In genomic region chr13:87680298-87680697, GRCh38 we compare ENCODE assay signal across 14 cellular contexts. TPM values are rescaled to one million over a fixed set of nuclear protein-coding genes. Genes with fewer than 3 reads are reported as not detected.
DNase-seq lines count a peak whose midpoint lies in the region; ATAC-seq and TF ChIP-seq lines count a peak whose summit lies in the region.
"Had no signal": no experiment of that assay in that cellular context is flagged by ENCODE, and none has a peak within 500 bp of the region (broad histone marks: within the 10 kb centered on the region; RNA-seq: fewer than 3 reads in every experiment).

No MANE protein-coding gene starts in this region.

- H3K4me3 ChIP-seq in A673 (ENCODE audit: low read depth, low read length, poor library complexity, severe bottlenecking) (no peak overlapping the region), epithelial cell of esophagus (ENCODE audit: low read length) (no peak overlapping the region)
- H3K4me3 ChIP-seq: GM12878, testis had no signal

- intact Hi-C loops in A673 (cut with micrococcal nuclease; ENCODE audit: unreplicated experiment), result no loop called here

- no TSS peak for BruUV-seq in A673 (replicated peaks; lab: Mats Ljungman, UMichigan)

- no peak for ATAC-seq in GM21723 (IDR thresholded peaks at IDR 0.05; ENCODE audit: unreplicated experiment)
- ATAC-seq: GM12878, left lobe of liver had no signal

- peaks cover 4% of the 10 kb centered on the region for H3K4me1 ChIP-seq in A673 (ENCODE audit: insufficient read depth, low read length, poor library complexity, severe bottlenecking)
- H3K4me1 ChIP-seq: parathyroid adenoma, testis had no signal

- no peak overlapping the region for H3K27ac ChIP-seq in A673 (ENCODE audit: low read depth, low read length, poor library complexity, severe bottlenecking)
- H3K27ac ChIP-seq: brain microvascular endothelial cell, parathyroid adenoma, testis had no signal

- no peaks in the 10 kb centered on the region for H3K9me3 ChIP-seq in A673 (ENCODE audit: low read depth, low read length, poor library complexity, severe bottlenecking)
- H3K9me3 ChIP-seq: testis had no signal

- POLR2A ChIA-PET in A673 (lab: Charles Lee; ENCODE audit: low non-redundant PET), result no interaction called here
- POLR2A ChIA-PET in HEK293T (lab: Yijun Ruan, JAX), result no interaction called here

- H3K36me3 ChIP-seq in A673 (ENCODE audit: insufficient read depth, low read length, poor library complexity, severe bottlenecking), result no peaks in the 10 kb centered on the region
- H3K36me3 ChIP-seq: brain microvascular endothelial cell had no signal

- DNase-seq in A673 (ENCODE audit: low spot score) (peak; percentile 60), HEK293T (ENCODE audit: extremely low spot score) (no peak), NCI-H526 treated with DMSO at 0.1 percent for 48 hours (lab: John Stamatoyannopoulos, UW) (peak; percentile 89), epithelial cell of esophagus (ENCODE audit: low read depth) (peak; percentile 82), SKM-1 treated with dmso at 0.1 percent for 144 hours (lab: John Stamatoyannopoulos, UW; ENCODE audit: unreplicated experiment) (no peak), germinal center (ENCODE audit: low spot score) (no peak)
- no peak for DNase-seq in stimulated activated CD4-positive, alpha-beta T cell treated with anti-CD3 and anti-CD28 coated beads, Interleukin-4, amount 100 ng/mL, for 4 hours
- DNase-seq: brain microvascular endothelial cell; CD4-positive, CD25-positive, alpha-beta regulatory T cell; testis had no signal

- peak; percentile 56 for TF ChIP-seq CTCF in A673 (conservative IDR thresholded peaks at IDR 0.05; ENCODE audit: low read depth, low read length)
- peak; percentile 54 for TF ChIP-seq CTCF in epithelial cell of esophagus (IDR thresholded peaks at IDR 0.05; ENCODE audit: insufficient read depth, low read depth, low read length, missing control alignments)

- CTCF ChIA-PET in A673 (lab: Charles Lee) (interaction anchor here (0.7 kb wide), 1 partner anchor 315 kb away, joined by 3 read pairs; no protein-coding TSS in a partner anchor), HEK293T (lab: Yijun Ruan, JAX) (interaction anchor here (0.7 to 0.9 kb wide), 2 partner anchors 9 to 645 kb away, joined by 3 to 6 read pairs; partner anchors contain the start of gene SLITRK5)

- peaks cover 1% of the 10 kb centered on the region for H3K27me3 ChIP-seq in A673 (replicated peaks; ENCODE audit: insufficient read depth, low read depth, low read length, poor library complexity)
- H3K27me3 ChIP-seq: testis had no signal

TF ChIP-seq in HEK293T, 16 proteins besides CTCF, POLR2A, EP300 and RAD21:
- no peak for TF ChIP-seq SP1 (IDR thresholded peaks at IDR 0.05)
- TF ChIP-seq ZNF384 (IDR thresholded peaks at IDR 0.05), result 0 out of 2 replicates have a peak, but pooled peaks have one; percentile 17

RNA-seq across cellular contexts. Expression of gene SLITRK5, which starts 9.1 kb away (rescaled TPM):
- total RNA-seq in A673 (2021), result 1.3 and 2.2 TPM in 2 replicates

Comparison
In these comparisons a context has a peak if more than half of its experiments do, and no peak if none do; other contexts are left out.
1. DNase-seq: peak in A673 (single experiment), NCI-H526 treated with DMSO at 0.1 percent for 48 hours (single experiment) and epithelial cell of esophagus (single experiment); none in HEK293T (single experiment), SKM-1 treated with dmso at 0.1 percent for 144 hours (single experiment), germinal center (single experiment) and stimulated activated CD4-positive, alpha-beta T cell treated with anti-CD3 and anti-CD28 coated beads, Interleukin-4, amount 100 ng/mL, for 4 hours (0 of 2).